14 cellular contexts compared by ENCODE assay signal in the genomic region with DNA sequence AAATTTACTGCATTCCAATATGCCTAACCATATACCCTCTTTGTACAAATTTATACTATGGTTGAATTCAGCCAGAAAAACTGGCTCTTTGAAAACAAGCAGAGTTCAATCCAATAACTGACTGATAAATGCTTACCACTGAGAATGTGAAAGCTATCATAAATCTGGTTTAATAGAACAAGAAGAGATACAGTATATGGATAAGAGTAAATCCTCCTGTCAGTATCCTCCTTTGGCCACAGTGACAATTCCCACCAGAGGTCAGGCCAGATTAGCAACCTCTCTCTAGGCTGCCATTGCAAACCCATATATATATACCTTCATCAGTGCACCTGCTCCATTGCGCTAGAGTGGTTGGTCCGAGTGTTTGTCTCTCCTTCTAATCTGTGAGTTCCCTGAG.
DNase-seq lines count a peak whose midpoint lies in the region; ATAC-seq lines count a peak whose summit lies in the region.
"Had no signal": no experiment of that assay in that cellular context is flagged by ENCODE, and none has a peak within 500 bp of the region (broad histone marks: within the 10 kb centered on the region; RNA-seq: fewer than 3 reads in every experiment).

No MANE protein-coding gene starts in this region.

- peak; percentile 43 for DNase-seq in NCI-H345 (lab: John Stamatoyannopoulos, UW)
- DNase-seq in NCI-H345 treated with DMSO at 0.1 percent for 48 hours (lab: John Stamatoyannopoulos, UW; ENCODE audit: unreplicated experiment) = no peak
- peak; percentile 7 for DNase-seq in NCI-H1105 (lab: John Stamatoyannopoulos, UW)
- peak; percentile 72 for DNase-seq in NCI-H69 (lab: John Stamatoyannopoulos, UW)
- peak; percentile 75 for DNase-seq in SK-N-DZ (ENCODE audit: low spot score)
- DNase-seq in posterior cingulate gyrus = no peak
- no peak for DNase-seq in activated T-cell treated with anti-CD3 and anti-CD28 coated beads, Interleukin-2, amount 50 U/mL, for 1 hour
- DNase-seq: IMR-90, Karpas-422, MG63, PC-9, T-cell, T-helper 9 cell had no signal

- intact Hi-C loops in posterior cingulate gyrus (cut with DNase I) = no loop called here

- no peak for ATAC-seq in HG03159 (IDR thresholded peaks at IDR 0.05; ENCODE audit: unreplicated experiment)
- ATAC-seq: T-cell had no signal

Comparison
In these comparisons a context has a peak if more than half of its experiments do, and no peak if none do; other contexts are left out.
1. DNase-seq: peak in NCI-H345 (single experiment), NCI-H1105 (single experiment), NCI-H69 (single experiment) and SK-N-DZ (single experiment); none in NCI-H345 treated with DMSO at 0.1 percent for 48 hours (single experiment), posterior cingulate gyrus (0 of 10) and activated T-cell treated with anti-CD3 and anti-CD28 coated beads, Interleukin-2, amount 50 U/mL, for 1 hour (single experiment).